ENCODE assay signal across 17 cellular contexts in the genomic region with DNA sequence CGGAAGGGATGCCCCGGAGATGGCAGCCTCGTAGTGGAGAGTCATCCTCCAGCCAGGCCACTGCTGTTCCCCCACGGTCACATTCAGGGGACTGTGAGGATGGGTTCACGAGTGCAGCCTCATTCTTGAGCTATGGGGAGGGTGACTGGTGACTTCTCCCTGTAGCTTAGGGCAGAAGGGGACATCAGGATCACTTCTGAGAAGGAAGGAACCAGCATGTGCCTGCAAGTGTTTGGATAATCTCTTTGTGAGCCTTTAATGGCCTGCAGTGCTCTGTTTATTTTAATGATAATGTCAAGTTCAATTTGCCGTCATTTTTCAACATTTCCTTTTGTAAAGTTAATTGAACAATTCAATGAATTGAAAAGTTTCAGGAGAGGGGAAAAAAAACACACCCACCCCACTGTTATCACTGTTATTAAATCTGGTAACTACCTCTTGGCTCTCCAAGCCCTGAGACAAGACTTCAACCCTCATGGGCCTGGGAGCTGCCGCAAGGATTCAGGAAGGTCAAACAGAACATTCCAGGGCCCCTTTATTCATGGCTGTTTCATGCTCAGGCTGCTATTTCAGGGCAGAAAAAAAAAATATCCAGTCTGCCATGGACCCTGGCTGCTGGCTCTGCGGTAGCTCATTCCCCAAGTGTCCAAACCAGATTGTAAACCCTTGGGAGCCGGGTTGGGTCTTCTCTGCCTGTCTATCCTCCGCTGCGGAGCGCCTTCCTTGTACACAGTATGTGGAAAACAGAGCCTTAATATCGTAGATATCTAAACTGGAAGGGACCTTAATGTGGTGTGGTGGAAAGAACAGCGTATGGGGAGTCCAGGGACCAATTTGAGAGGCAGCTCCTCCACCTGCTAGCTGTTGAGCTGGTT.
"Had no signal": no experiment of that assay in that cellular context is flagged by ENCODE, and none has a peak within 500 bp of the region (broad histone marks: within the 10 kb centered on the region; RNA-seq: fewer than 3 reads in every experiment).

No MANE protein-coding gene starts in this region.

- H3K27me3 ChIP-seq: gastrocnemius medialis, suprapubic skin had no signal

- H3K4me1 ChIP-seq: left ventricle myocardium inferior, suprapubic skin had no signal

- H3K9me3 ChIP-seq: gastrocnemius medialis, left ventricle myocardium inferior, suprapubic skin had no signal

- ATAC-seq: activated naive CD4-positive, alpha-beta T cell treated with anti-CD3 and anti-CD28 coated beads, Interleukin-2, amount 50 U/mL, for 72 hours; activated T-cell treated with anti-CD3 and anti-CD28 coated beads, Interleukin-2, amount 50 U/mL, for 72 hours; natural killer cell treated with Interleukin-12 subunit alpha and Interleukin-12 subunit beta and Interleukin-15 and Interleukin-18, amount 100 ng/mL, for 72 hours; stimulated activated naive CD8-positive, alpha-beta T cell treated with anti-CD3 and anti-CD28 coated beads, Interleukin-15, Interleukin-2, amounts not matched to agents 100 U/mL and 50 U/mL, for 24 hours had no signal

- H3K27ac ChIP-seq: gastrocnemius medialis, left ventricle myocardium inferior, suprapubic skin had no signal

- H3K4me3 ChIP-seq: gastrocnemius medialis, left ventricle myocardium inferior, suprapubic skin had no signal

- DNase-seq: activated CD4-positive, alpha-beta T cell treated with anti-CD3 and anti-CD28 coated beads, Interleukin-2, amount 10 ng/mL, durations not matched to agents 24 days and 14 days; activated CD4-positive, CD25-positive, alpha-beta regulatory T cell; activated CD8-positive, alpha-beta memory T cell treated with anti-CD3 and anti-CD28 coated beads, Interleukin-2, amount 50 U/mL, for 48 hours; activated gamma-delta T cell; activated T-cell treated with anti-CD3 and anti-CD28 coated beads, Interleukin-2, amount 50 U/mL, for 72 hours; caudate nucleus; erythroblast; gastrocnemius medialis; islet precursor cell; left ventricle myocardium inferior; mesendoderm; stimulated activated naive CD8-positive, alpha-beta T cell treated with anti-CD3 and anti-CD28 coated beads, Interleukin-15, Interleukin-2, amounts not matched to agents 100 U/mL and 50 U/mL, for 24 hours; T-helper 2 cell; trophoblast cell had no signal

- H3K36me3 ChIP-seq: gastrocnemius medialis, left ventricle myocardium inferior, suprapubic skin had no signal
